In genomic region chr13:97348569-97349100, GRCh38 we compare ENCODE assay signal across 27 cellular contexts.
"Had no signal": no experiment of that assay in that cellular context is flagged by ENCODE, and none has a peak within 500 bp of the region (broad histone marks: within the 10 kb centered on the region; RNA-seq: fewer than 3 reads in every experiment).

No MANE protein-coding gene starts in this region.

- DNase-seq: activated CD4-positive, alpha-beta T cell treated with anti-CD3 and anti-CD28 coated beads for 48 hours; activated CD4-positive, alpha-beta T cell treated with anti-CD3 and anti-CD28 coated beads, Interleukin-2, amount 50 U/mL, for 4 hours; activated CD4-positive, CD25-positive, alpha-beta regulatory T cell treated with anti-CD3 and anti-CD28 coated beads, Interleukin-2, amount 50 U/mL, for 72 hours; activated CD8-positive, alpha-beta memory T cell treated with anti-CD3 and anti-CD28 coated beads, Interleukin-2, amount 50 U/mL, for 48 hours; activated CD8-positive, alpha-beta T cell treated with anti-CD3 and anti-CD28 coated beads, Interleukin-2, amount 10 ng/mL, durations not matched to agents 7 days and 5 days; activated effector memory CD4-positive, alpha-beta T cell treated with anti-CD3 and anti-CD28 coated beads, Interleukin-2, amount 50 U/mL, for 16 hours; activated naive CD4-positive, alpha-beta T cell treated with Interleukin-2 at 50 U/mL for 16 hours; activated naive CD8-positive, alpha-beta T cell treated with anti-CD3 and anti-CD28 coated beads, Interleukin-2, amount 50 U/mL, for 24 hours; activated T-cell treated with anti-CD3 and anti-CD28 coated beads, Interleukin-2, amount 50 U/mL, for 1 hour; amniotic stem cell; body of pancreas; central memory CD4-positive, alpha-beta T cell; MG63; MV-4-11; NCI-H1092 treated with DMSO at 0.1 percent for 48 hours; NCI-H1436 treated with DMSO at 0.1 percent for 48 hours; NCI-H1930; NCI-H510A treated with DMSO at 0.1 percent for 48 hours; NCI-H82; SHP77 had no signal

- FAIRE-seq: bronchial epithelial cell, RCC 7860 had no signal

- H3K27ac ChIP-seq: ascending aorta, body of pancreas had no signal

- H3K27me3 Mint-ChIP-seq: activated naive CD8-positive, alpha-beta T cell treated with anti-CD3 and anti-CD28 coated beads, Interleukin-2, amount 50 U/mL, for 24 hours; IgD-negative memory B cell had no signal

- H3K4me3 Mint-ChIP-seq: activated CD8-positive, alpha-beta T cell treated with anti-CD3 and anti-CD28 coated beads, Interleukin-2, amount 10 ng/mL, durations not matched to agents 7 days and 5 days; activated naive CD8-positive, alpha-beta T cell treated with anti-CD3 and anti-CD28 coated beads, Interleukin-2, amount 50 U/mL, for 24 hours; IgD-negative memory B cell; T-helper 1 cell treated with Interleukin-12 subunit alpha and Interleukin-12 subunit beta and Interleukin-4 antibody, amounts not matched to agents 30 μg/mL and 1 μg/mL, for 36 hours; WTC11 had no signal

- H3K4me3 ChIP-seq: ascending aorta, body of pancreas, MG63 had no signal

- ATAC-seq: activated CD8-positive, alpha-beta T cell treated with anti-CD3 and anti-CD28 coated beads, Interleukin-2, amount 10 ng/mL, durations not matched to agents 7 days and 5 days; activated naive CD4-positive, alpha-beta T cell treated with anti-CD3 and anti-CD28 coated beads, Interleukin-2, amount 50 U/mL, for 72 hours; activated naive CD8-positive, alpha-beta T cell treated with anti-CD3 and anti-CD28 coated beads, Interleukin-2, amount 50 U/mL, for 24 hours; body of pancreas; WTC11 had no signal

- H3K27ac Mint-ChIP-seq: activated CD8-positive, alpha-beta T cell treated with anti-CD3 and anti-CD28 coated beads, Interleukin-2, amount 10 ng/mL, durations not matched to agents 7 days and 5 days; activated naive CD4-positive, alpha-beta T cell treated with anti-CD3 and anti-CD28 coated beads, Interleukin-2, amount 50 U/mL, for 72 hours; activated naive CD8-positive, alpha-beta T cell treated with anti-CD3 and anti-CD28 coated beads, Interleukin-2, amount 50 U/mL, for 24 hours; IgD-negative memory B cell; T-helper 1 cell treated with Interleukin-12 subunit alpha and Interleukin-12 subunit beta and Interleukin-4 antibody, amounts not matched to agents 30 μg/mL and 1 μg/mL, for 36 hours; WTC11 had no signal

- H3K4me1 Mint-ChIP-seq: activated naive CD8-positive, alpha-beta T cell treated with anti-CD3 and anti-CD28 coated beads, Interleukin-2, amount 50 U/mL, for 24 hours; IgD-negative memory B cell; WTC11 had no signal

- H3K27me3 ChIP-seq: ascending aorta, body of pancreas, MG63 had no signal

- H3K9me3 ChIP-seq: body of pancreas had no signal

- H3K9me3 Mint-ChIP-seq: activated naive CD4-positive, alpha-beta T cell treated with anti-CD3 and anti-CD28 coated beads, Interleukin-2, amount 50 U/mL, for 72 hours; activated naive CD8-positive, alpha-beta T cell treated with anti-CD3 and anti-CD28 coated beads, Interleukin-2, amount 50 U/mL, for 24 hours; IgD-negative memory B cell; T-helper 1 cell treated with Interleukin-12 subunit alpha and Interleukin-12 subunit beta and Interleukin-4 antibody, amounts not matched to agents 30 μg/mL and 1 μg/mL, for 36 hours had no signal
